12 cellular contexts compared by ENCODE assay signal in the genomic region with DNA sequence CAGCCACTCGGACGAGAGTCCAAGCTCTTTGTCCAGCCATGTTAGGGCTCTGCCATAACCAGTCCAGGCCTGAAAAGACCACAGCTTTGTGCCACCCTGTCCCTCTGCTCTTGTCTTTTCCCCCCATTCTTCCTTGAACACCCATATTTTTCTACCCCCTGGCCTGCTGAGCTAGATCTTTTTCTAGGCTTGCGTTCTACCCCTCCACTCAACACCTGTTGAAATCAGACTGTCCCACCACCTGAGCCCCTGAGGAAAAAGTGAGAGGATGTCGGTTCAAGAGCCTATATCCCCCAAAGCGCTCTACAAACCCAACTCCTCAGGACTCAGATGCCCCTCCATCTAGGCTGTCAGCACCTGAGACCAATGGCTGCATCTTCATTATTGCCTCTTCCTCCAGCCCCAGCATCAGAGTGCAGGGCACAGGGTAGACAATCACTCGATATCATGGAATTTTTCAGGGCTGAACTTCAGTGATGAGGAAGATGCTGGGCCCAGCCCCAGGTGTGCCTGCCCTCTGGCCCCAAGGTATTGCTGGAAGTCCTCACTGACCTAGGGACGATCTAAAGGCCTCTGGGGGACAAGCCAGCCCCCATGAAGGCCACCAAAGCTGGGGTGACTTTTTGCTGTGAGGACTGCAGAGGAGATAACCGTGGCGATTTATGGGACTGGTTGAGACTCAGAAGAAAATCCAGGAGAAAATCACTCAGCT.
DNase-seq lines count a peak whose midpoint lies in the region; ATAC-seq, FAIRE-seq and TF ChIP-seq lines count a peak whose summit lies in the region.
"Had no signal": no experiment of that assay in that cellular context is flagged by ENCODE, and none has a peak within 500 bp of the region (broad histone marks: within the 10 kb centered on the region; RNA-seq: fewer than 3 reads in every experiment).

No MANE protein-coding gene starts in this region.

- DNase-seq in HepG2 (ENCODE audit: low spot score) (no peak), right lobe of liver (no peak), glutamatergic neuron (no peak), ureter (ENCODE audit: low spot score) (peak; percentile 30), NCI-H1092 treated with DMSO at 0.1 percent for 48 hours (lab: John Stamatoyannopoulos, UW) (no peak), HTR-8/SVneo (ENCODE audit: insufficient read length, low spot score) (no peak), SW480 (ENCODE audit: low spot score) (no peak)
- DNase-seq in activated CD8-positive, alpha-beta memory T cell treated with anti-CD3 and anti-CD28 coated beads, Interleukin-2, amount 50 U/mL, for 48 hours: peak; percentile 49

- H3K9ac ChIP-seq in HepG2 (ENCODE audit: insufficient read depth, low read depth, low read length): no peak overlapping the region; the same call in 1 of the 2 replicates

- H3K4me1 ChIP-seq in HepG2 (ENCODE audit: insufficient read depth, low read length) (peaks cover 20% of the 10 kb centered on the region), right lobe of liver (peaks cover 0 to 8% (median 0%) of the 10 kb centered on the region in 4 donors)

- H3K27ac ChIP-seq in HepG2 (ENCODE audit: extremely low read length, insufficient read depth, low read length): no peak overlapping the region
- no peak overlapping the region for H3K27ac ChIP-seq in right lobe of liver
- H3K27ac ChIP-seq: adrenal gland, Peyer's patch, thoracic aorta had no signal

- no peaks in the 10 kb centered on the region for H3K36me3 Mint-ChIP-seq in glutamatergic neuron (ENCODE audit: unreplicated experiment)
- H3K36me3 Mint-ChIP-seq: mesothelial cell of epicardium had no signal

- H3K4me3 ChIP-seq in HepG2 (replicated peaks in 1 of 3; ENCODE audit: insufficient read depth in 1 of 3, low read depth in 2 of 3, low read length in 3 of 3): peak overlapping the region in 1 of 3 experiments; percentile 36; a peak in 1 of 6 replicates
- no peak overlapping the region for H3K4me3 ChIP-seq in right lobe of liver
- H3K4me3 ChIP-seq: adrenal gland, Peyer's patch, thoracic aorta had no signal

- no peak for TF ChIP-seq EP300 in HepG2 (IDR thresholded peaks at IDR 0.05; ENCODE audit: low read depth in 2 of 2, low read length in 2 of 2)
- TF ChIP-seq EP300 in HepG2 (CRISPR knock-in tag; IDR thresholded peaks at IDR 0.05; ENCODE audit: borderline replicate concordance): no peak

- no peak for ATAC-seq in HepG2
- ATAC-seq in right lobe of liver: no peak

- H3K36me3 ChIP-seq in HepG2 (replicated peaks in 1 of 2; ENCODE audit: control insufficient read depth in 1 of 2, insufficient read depth in 2 of 2, low read length in 2 of 2) (no peaks in the 10 kb centered on the region), right lobe of liver (no peaks in the 10 kb centered on the region)
- H3K36me3 ChIP-seq: adrenal gland, Peyer's patch, thoracic aorta had no signal

- no peak for FAIRE-seq in HepG2 (lab: Jason Lieb, UNC)
- no peak for FAIRE-seq in HTR-8/SVneo (lab: Jason Lieb, UNC)

- CTCF ChIA-PET in HepG2 (lab: Yijun Ruan, JAX; ENCODE audit: low intra/inter-chr PET ratio, low total read pairs): interaction anchor here (1.5 to 2.2 kb wide), 3 partner anchors 41 to 376 kb away, joined by 11 to 21 read pairs (median 19); no protein-coding TSS in a partner anchor

- H3K27ac Mint-ChIP-seq in glutamatergic neuron (ENCODE audit: unreplicated experiment): peak overlapping the region; percentile 44
- H3K27ac Mint-ChIP-seq: mesothelial cell of epicardium had no signal

- TF ChIP-seq CTCF in HepG2 (CRISPR knock-in tag; IDR thresholded peaks at IDR 0.05) (no peak), right lobe of liver (IDR thresholded peaks at IDR 0.05) (no peak), glutamatergic neuron (IDR thresholded peaks at IDR 0.05; ENCODE audit: partially characterized antibody, unreplicated experiment) (no peak)

- H3K27me3 ChIP-seq in HepG2 (ENCODE audit: control insufficient read depth in 1 of 2, insufficient read depth in 2 of 2, low read length in 2 of 2): peaks cover 0 to 31% of the 10 kb centered on the region in 2 experiments; a peak in 2 of 5 replicates
- H3K27me3 ChIP-seq in right lobe of liver: no peaks in the 10 kb centered on the region
- H3K27me3 ChIP-seq: adrenal gland, Peyer's patch had no signal

- H3K79me2 ChIP-seq in HepG2 (ENCODE audit: insufficient read depth, low read length): no peaks in the 10 kb centered on the region

- no peak for TF ChIP-seq POLR2A in HepG2 (IDR thresholded peaks at IDR 0.05; ENCODE audit: insufficient read depth in 1 of 2, low read depth in 2 of 2, low read length in 2 of 2)
- no peak for TF ChIP-seq POLR2A in right lobe of liver (IDR thresholded peaks at IDR 0.05)

- H4K20me1 ChIP-seq in HepG2 (ENCODE audit: insufficient read depth, low read length): no peaks in the 10 kb centered on the region

- TF ChIP-seq RAD21 in HepG2 (CRISPR knock-in tag; IDR thresholded peaks at IDR 0.05): no peak

- H3K4me1 Mint-ChIP-seq in glutamatergic neuron (ENCODE audit: low read depth, unreplicated experiment): peaks cover 7% of the 10 kb centered on the region
- H3K4me1 Mint-ChIP-seq: mesothelial cell of epicardium had no signal

- WGBS in HepG2 (ENCODE audit: low lambda C conversion rate): 20% methylated on average over 9 of the region's 9 CpGs
- WGBS in right lobe of liver (ENCODE audit: insufficient coverage, low coverage, low lambda C conversion rate, missing lambda C conversion rate): 62% methylated on average over 9 of the region's 9 CpGs

- no peak overlapping the region for H2AFZ ChIP-seq in HepG2 (ENCODE audit: low read length)

- intact Hi-C loops in HepG2 (cut with micrococcal nuclease; ENCODE audit: unreplicated experiment) (loop anchor here (1.0 to 2.0 kb wide), 4 partner anchors 42 to 377 kb away; no protein-coding TSS in a partner anchor), right lobe of liver (cut with DNase I) (loop anchor here (5.0 to 10.0 kb wide), 2 partner anchors 376 to 378 kb away; no protein-coding TSS in a partner anchor)

- H3K27me3 Mint-ChIP-seq in glutamatergic neuron (ENCODE audit: unreplicated experiment): peaks cover 13% of the 10 kb centered on the region

- POLR2A ChIA-PET in HepG2 (lab: Yijun Ruan, JAX): no interaction called here

- H3K9me3 Mint-ChIP-seq in glutamatergic neuron (ENCODE audit: unreplicated experiment): peaks cover 2% of the 10 kb centered on the region
- H3K9me3 Mint-ChIP-seq: mesothelial cell of epicardium had no signal

- peak overlapping the region; percentile 42 for H3K4me2 ChIP-seq in HepG2 (ENCODE audit: low read depth, low read length)

- H3K9me3 ChIP-seq in HepG2 (ENCODE audit: low read length) (no peaks in the 10 kb centered on the region), right lobe of liver (no peaks in the 10 kb centered on the region)
- H3K9me3 ChIP-seq: adrenal gland, Peyer's patch, thoracic aorta had no signal

- no TSS peak for BruUV-seq in HepG2 (replicated peaks; lab: Mats Ljungman, UMichigan)

- in situ Hi-C loops in HepG2 (cut with HindIII; ENCODE audit: extremely low pct_ligation_motif_present, low pct_unique_long_range_greater_than_20kb): loop anchor here (5.0 to 10.0 kb wide), 2 partner anchors 376 to 558 kb away; no protein-coding TSS in a partner anchor

- H3K4me3 Mint-ChIP-seq in glutamatergic neuron (ENCODE audit: unreplicated experiment): no peak overlapping the region
- H3K4me3 Mint-ChIP-seq: mesothelial cell of epicardium had no signal

TF ChIP-seq in HepG2, 621 proteins besides CTCF, POLR2A, EP300 and RAD21:
- TF ChIP-seq MXI1 (IDR thresholded peaks at IDR 0.05; ENCODE audit: borderline replicate concordance, low read depth, low read length) (no peak), SOX13 (IDR thresholded peaks at IDR 0.05) (no peak), SOX13 (CRISPR knock-in tag; conservative IDR thresholded peaks at IDR 0.05 in 1 of 2, IDR thresholded peaks at IDR 0.05 in 1 of 2) (no peak), PHF8 (CRISPR knock-in tag; IDR thresholded peaks at IDR 0.05) (no peak), ZNF891 (CRISPR knock-in tag; IDR thresholded peaks at IDR 0.05) (no peak), FOXM1 (CRISPR knock-in tag; IDR thresholded peaks at IDR 0.05) (no peak), TARDBP (CRISPR knock-in tag; IDR thresholded peaks at IDR 0.05) (no peak), NR2F6 (IDR thresholded peaks at IDR 0.05) (no peak), NR2F6 (CRISPR knock-in tag; IDR thresholded peaks at IDR 0.05) (no peak)
- TF ChIP-seq, protein P1, sequence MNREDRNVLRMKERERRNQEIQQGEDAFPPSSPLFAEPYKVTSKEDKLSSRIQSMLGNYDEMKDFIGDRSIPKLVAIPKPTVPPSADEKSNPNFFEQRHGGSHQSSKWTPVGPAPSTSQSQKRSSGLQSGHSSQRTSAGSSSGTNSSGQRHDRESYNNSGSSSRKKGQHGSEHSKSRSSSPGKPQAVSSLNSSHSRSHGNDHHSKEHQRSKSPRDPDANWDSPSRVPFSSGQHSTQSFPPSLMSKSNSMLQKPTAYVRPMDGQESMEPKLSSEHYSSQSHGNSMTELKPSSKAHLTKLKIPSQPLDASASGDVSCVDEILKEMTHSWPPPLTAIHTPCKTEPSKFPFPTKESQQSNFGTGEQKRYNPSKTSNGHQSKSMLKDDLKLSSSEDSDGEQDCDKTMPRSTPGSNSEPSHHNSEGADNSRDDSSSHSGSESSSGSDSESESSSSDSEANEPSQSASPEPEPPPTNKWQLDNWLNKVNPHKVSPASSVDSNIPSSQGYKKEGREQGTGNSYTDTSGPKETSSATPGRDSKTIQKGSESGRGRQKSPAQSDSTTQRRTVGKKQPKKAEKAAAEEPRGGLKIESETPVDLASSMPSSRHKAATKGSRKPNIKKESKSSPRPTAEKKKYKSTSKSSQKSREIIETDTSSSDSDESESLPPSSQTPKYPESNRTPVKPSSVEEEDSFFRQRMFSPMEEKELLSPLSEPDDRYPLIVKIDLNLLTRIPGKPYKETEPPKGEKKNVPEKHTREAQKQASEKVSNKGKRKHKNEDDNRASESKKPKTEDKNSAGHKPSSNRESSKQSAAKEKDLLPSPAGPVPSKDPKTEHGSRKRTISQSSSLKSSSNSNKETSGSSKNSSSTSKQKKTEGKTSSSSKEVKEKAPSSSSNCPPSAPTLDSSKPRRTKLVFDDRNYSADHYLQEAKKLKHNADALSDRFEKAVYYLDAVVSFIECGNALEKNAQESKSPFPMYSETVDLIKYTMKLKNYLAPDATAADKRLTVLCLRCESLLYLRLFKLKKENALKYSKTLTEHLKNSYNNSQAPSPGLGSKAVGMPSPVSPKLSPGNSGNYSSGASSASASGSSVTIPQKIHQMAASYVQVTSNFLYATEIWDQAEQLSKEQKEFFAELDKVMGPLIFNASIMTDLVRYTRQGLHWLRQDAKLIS (CRISPR knock-in tag; IDR thresholded peaks at IDR 0.05): no peak

Comparison
In these comparisons a context has a peak if more than half of its experiments do, and no peak if none do; other contexts are left out.
1. DNase-seq: peak in activated CD8-positive, alpha-beta memory T cell treated with anti-CD3 and anti-CD28 coated beads, Interleukin-2, amount 50 U/mL, for 48 hours (single experiment) and ureter (single experiment); none in HepG2 (single experiment), right lobe of liver (0 of 3), glutamatergic neuron (single experiment), NCI-H1092 treated with DMSO at 0.1 percent for 48 hours (single experiment), HTR-8/SVneo (single experiment) and SW480 (single experiment).